35 cellular contexts compared by ENCODE assay signal in the genomic region with DNA sequence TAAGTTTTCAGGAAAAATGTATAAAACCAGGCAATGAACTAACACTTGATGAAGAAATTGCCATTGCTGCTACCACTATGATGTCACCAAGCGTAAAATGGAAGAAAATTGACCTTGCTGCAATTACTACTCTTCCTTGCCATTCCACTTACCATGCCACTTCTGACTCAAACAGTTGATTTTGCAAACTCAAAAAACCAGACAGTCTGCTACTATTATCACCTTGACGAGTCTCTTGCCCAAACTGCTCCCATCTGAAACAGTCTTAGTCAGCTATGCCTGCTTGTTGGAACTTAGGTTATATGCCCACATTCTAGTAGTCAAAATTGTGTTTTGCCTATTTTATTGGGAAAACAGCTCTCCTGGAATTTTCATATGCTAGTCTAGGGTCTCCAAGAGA.
"Had no signal": no experiment of that assay in that cellular context is flagged by ENCODE, and none has a peak within 500 bp of the region (broad histone marks: within the 10 kb centered on the region; RNA-seq: fewer than 3 reads in every experiment).

No MANE protein-coding gene starts in this region.

- DNase-seq: Karpas-422, Kasumi-1, KBM-7, KG1, MG63, MM.1S, MV-4-11, NCI-H1048, NCI-H1092, NCI-H1092 treated with DMSO at 0.1 percent for 48 hours, NCI-H1105, NCI-H1105 treated with DMSO at 0.1 percent for 48 hours, NCI-H1417, NCI-H1417 treated with DMSO at 0.1 percent for 48 hours, NCI-H1436, NCI-H1436 treated with DMSO at 0.1 percent for 48 hours, NCI-H146, NCI-H1694, NCI-H187, NCI-H187 treated with DMSO at 0.1 percent for 48 hours, NCI-H1930, NCI-H2029, NCI-H2029 treated with DMSO at 0.1 percent for 48 hours, NCI-H2081, NCI-H2081 treated with DMSO at 0.1 percent for 48 hours, NCI-H2107, NCI-H2171, NCI-H2171 treated with DMSO at 0.1 percent for 48 hours, NCI-H2227 treated with DMSO at 0.1 percent for 48 hours, NCI-H226, NCI-H345, NCI-H446, NCI-H446 treated with DMSO at 0.1 percent for 48 hours, NCI-H510A, NCI-H510A treated with DMSO at 0.1 percent for 48 hours had no signal

- H3K4me3 ChIP-seq: MG63 had no signal

- H3K36me3 ChIP-seq: MG63 had no signal

- H3K27me3 ChIP-seq: MG63 had no signal
